Comparison of ENCODE assay signal across 5 cellular contexts in genomic region chr14:24591004-24591403, GRCh38. TPM values are rescaled to one million over a fixed set of nuclear protein-coding genes. Genes with fewer than 3 reads are reported as not detected.
"Had no signal": no experiment of that assay in that cellular context is flagged by ENCODE, and none has a peak within 500 bp of the region (broad histone marks: within the 10 kb centered on the region; RNA-seq: fewer than 3 reads in every experiment).

No MANE protein-coding gene starts in this region.

RNA-seq across cellular contexts. Expression of gene CTSG, which starts 15.0 kb away (rescaled TPM):
- total RNA-seq: HT-29, HT1080, IMR-90, K562 had no signal
- polyA plus RNA-seq: IgD-negative memory B cell, IMR-90, K562 had no signal

RNA-seq across cellular contexts. Expression of gene GZMH, which starts 18.5 kb away (rescaled TPM):
- total RNA-seq: HT-29, HT1080, IMR-90, K562 had no signal
- polyA plus RNA-seq: IMR-90, K562 had no signal

RNA-seq across cellular contexts. Expression of gene GZMB, which starts 43.0 kb away (rescaled TPM):
- total RNA-seq: HT-29, HT1080, IMR-90 had no signal
- polyA plus RNA-seq: IMR-90 had no signal
